Comparison of ENCODE assay signal across 13 cellular contexts in genomic region chr3:71160800-71161546, GRCh38.
DNase-seq lines count a peak whose midpoint lies in the region; ATAC-seq and TF ChIP-seq lines count a peak whose summit lies in the region.
"Had no signal": no experiment of that assay in that cellular context is flagged by ENCODE, and none has a peak within 500 bp of the region (broad histone marks: within the 10 kb centered on the region; RNA-seq: fewer than 3 reads in every experiment).

No MANE protein-coding gene starts in this region.

- H3K9me3 Mint-ChIP-seq in GM23338 = 0 out of 3 replicates have a peak, but pooled peaks cover 8% of the 10 kb centered on the region
- H3K9me3 Mint-ChIP-seq in activated naive CD8-positive, alpha-beta T cell treated with anti-CD3 and anti-CD28 coated beads for 36 hours = peaks cover 29% of the 10 kb centered on the region
- peaks cover 6% of the 10 kb centered on the region for H3K9me3 Mint-ChIP-seq in memory B cell
- no peaks in the 10 kb centered on the region for H3K9me3 Mint-ChIP-seq in effector memory CD8-positive, alpha-beta T cell

- ATAC-seq in GM23338 (no peak), memory B cell (ENCODE audit: low read depth) (no peak), HG02678 (IDR thresholded peaks at IDR 0.05; ENCODE audit: unreplicated experiment) (no peak)
- ATAC-seq in effector memory CD8-positive, alpha-beta T cell (replicated peaks) = no peak
- ATAC-seq: left colon had no signal

- H3K4me3 Mint-ChIP-seq in GM23338 (no peak overlapping the region), memory B cell (no peak overlapping the region)
- peak overlapping the region; percentile 32 for H3K4me3 Mint-ChIP-seq in activated naive CD8-positive, alpha-beta T cell treated with anti-CD3 and anti-CD28 coated beads for 36 hours
- H3K4me3 Mint-ChIP-seq in effector memory CD8-positive, alpha-beta T cell = no peak overlapping the region

- H3K36me3 ChIP-seq in GM23338 (ENCODE audit: insufficient read depth) = 0 out of 2 replicates have a peak, but pooled peaks cover 4% of the 10 kb centered on the region
- H3K36me3 ChIP-seq: tibial artery had no signal

- H3K4me2 ChIP-seq in GM23338 = no peak overlapping the region

- no peaks in the 10 kb centered on the region for H4K20me1 ChIP-seq in GM23338 (replicated peaks; ENCODE audit: insufficient read depth)

- H3K27ac ChIP-seq in GM23338 (ENCODE audit: low read depth) = no peak overlapping the region

- TF ChIP-seq CTCF in GM23338 (conservative IDR thresholded peaks at IDR 0.05; ENCODE audit: low read depth in 2 of 2) = no peak

- in situ Hi-C loops in Caki2 (cut with HindIII; ENCODE audit: low pct_unique_long_range_greater_than_20kb, low sequenced_read_pairs) = no loop called here

- DNase-seq in Caki2 (ENCODE audit: low read depth) (peak; percentile 90), GM23338 (ENCODE audit: low spot score) (no peak), memory B cell (ENCODE audit: low spot score in 2 of 2) (no peak), NCI-H2029 treated with DMSO at 0.1 percent for 48 hours (lab: John Stamatoyannopoulos, UW) (no peak), GDM1 (lab: John Stamatoyannopoulos, UW) (no peak)
- no peak for DNase-seq in activated naive CD8-positive, alpha-beta T cell treated with anti-CD3 and anti-CD28 coated beads for 36 hours
- no peak for DNase-seq in effector memory CD8-positive, alpha-beta T cell
- DNase-seq: effector CD4-positive, alpha-beta T cell; GOT3; left colon; NCI-H187; tibial artery had no signal

- H3K79me2 ChIP-seq in GM23338 (replicated peaks; ENCODE audit: insufficient read depth) = no peaks in the 10 kb centered on the region; the same call in none of the 2 replicates

- no peaks in the 10 kb centered on the region; the same call in 1 of the 2 replicates for H3K9me2 ChIP-seq in GM23338 (ENCODE audit: insufficient read depth)

- no peaks in the 10 kb centered on the region for H3F3A ChIP-seq in GM23338 (replicated peaks; ENCODE audit: low read depth)

- no peak overlapping the region for H3K27ac Mint-ChIP-seq in GM23338
- peak overlapping the region; percentile 72 for H3K27ac Mint-ChIP-seq in activated naive CD8-positive, alpha-beta T cell treated with anti-CD3 and anti-CD28 coated beads for 36 hours
- peak overlapping the region; percentile 58 for H3K27ac Mint-ChIP-seq in memory B cell
- H3K27ac Mint-ChIP-seq in effector memory CD8-positive, alpha-beta T cell = no peak overlapping the region

- peaks cover 1% of the 10 kb centered on the region for H3K27me3 Mint-ChIP-seq in GM23338 (ENCODE audit: insufficient read depth, low read depth, poor library complexity)
- H3K27me3 Mint-ChIP-seq in activated naive CD8-positive, alpha-beta T cell treated with anti-CD3 and anti-CD28 coated beads for 36 hours = no peaks in the 10 kb centered on the region
- no peaks in the 10 kb centered on the region for H3K27me3 Mint-ChIP-seq in memory B cell
- no peaks in the 10 kb centered on the region for H3K27me3 Mint-ChIP-seq in effector memory CD8-positive, alpha-beta T cell

- H3K36me3 Mint-ChIP-seq in GM23338 (ENCODE audit: low read depth) (peaks cover 13% of the 10 kb centered on the region), memory B cell (peaks cover 17% of the 10 kb centered on the region)
- peaks cover 89% of the 10 kb centered on the region for H3K36me3 Mint-ChIP-seq in activated naive CD8-positive, alpha-beta T cell treated with anti-CD3 and anti-CD28 coated beads for 36 hours
- no peaks in the 10 kb centered on the region for H3K36me3 Mint-ChIP-seq in effector memory CD8-positive, alpha-beta T cell (ENCODE audit: insufficient read depth)

- peaks cover 27% of the 10 kb centered on the region for H3K4me1 ChIP-seq in GM23338 (ENCODE audit: insufficient read depth)

- no peak overlapping the region for H3K4me3 ChIP-seq in GM23338
- H3K4me3 ChIP-seq: tibial artery had no signal

- peaks cover 37% of the 10 kb centered on the region for H3K4me1 Mint-ChIP-seq in GM23338
- H3K4me1 Mint-ChIP-seq in activated naive CD8-positive, alpha-beta T cell treated with anti-CD3 and anti-CD28 coated beads for 36 hours = peaks cover 70% of the 10 kb centered on the region
- peaks cover 27% of the 10 kb centered on the region for H3K4me1 Mint-ChIP-seq in memory B cell
- H3K4me1 Mint-ChIP-seq in effector memory CD8-positive, alpha-beta T cell (ENCODE audit: low read depth in 2 of 2) = peaks cover 12 to 24% of the 10 kb centered on the region in 2 donors

- no peak overlapping the region for H2AFZ ChIP-seq in GM23338

- no peaks in the 10 kb centered on the region for H3K27me3 ChIP-seq in GM23338 (ENCODE audit: insufficient read depth)
- H3K27me3 ChIP-seq: tibial artery had no signal

TF ChIP-seq in GM23338, 12 proteins besides CTCF, POLR2A, EP300 and RAD21:
- TF ChIP-seq ZNF331 (CRISPR knock-in tag; IDR thresholded peaks at IDR 0.05; ENCODE audit: low read depth) (peak; percentile 91), NANOG (IDR thresholded peaks at IDR 0.05; ENCODE audit: borderline replicate concordance) (no peak)

Comparison
In these comparisons a context has a peak if more than half of its experiments do, and no peak if none do; other contexts are left out.
1. H3K27ac Mint-ChIP-seq: peak in activated naive CD8-positive, alpha-beta T cell treated with anti-CD3 and anti-CD28 coated beads for 36 hours (single experiment) and memory B cell (single experiment); none in GM23338 (single experiment) and effector memory CD8-positive, alpha-beta T cell (0 of 2).